16 cellular contexts compared by ENCODE assay signal in genomic region chr2:159867557-159868330, GRCh38. TPM values are rescaled to one million over a fixed set of nuclear protein-coding genes. Genes with fewer than 3 reads are reported as not detected.
DNase-seq lines count a peak whose midpoint lies in the region; FAIRE-seq and TF ChIP-seq lines count a peak whose summit lies in the region.
"Had no signal": no experiment of that assay in that cellular context is flagged by ENCODE, and none has a peak within 500 bp of the region (broad histone marks: within the 10 kb centered on the region; RNA-seq: fewer than 3 reads in every experiment).

No MANE protein-coding gene starts in this region.

- H3K36me3 ChIP-seq in WERI-Rb-1, result no peaks in the 10 kb centered on the region

- no peaks in the 10 kb centered on the region for H3K9me3 ChIP-seq in WERI-Rb-1 (ENCODE audit: severe bottlenecking)

- TF ChIP-seq POLR2A in GM12891 (IDR thresholded peaks at IDR 0.05; ENCODE audit: low read depth, low read length), result no peak

- H3K27me3 ChIP-seq in WERI-Rb-1 (ENCODE audit: insufficient read depth, low read depth, severe bottlenecking), result no peaks in the 10 kb centered on the region

- H3K4me3 ChIP-seq in WERI-Rb-1 (ENCODE audit: low read depth, low read length), result no peak overlapping the region

- FAIRE-seq in GM12891 (lab: Jason Lieb, UNC), result peak; percentile 33

- peak; percentile 51 for DNase-seq in DMS53 (lab: John Stamatoyannopoulos, UW)
- DNase-seq in DMS53 treated with DMSO at 0.1 percent for 48 hours (lab: John Stamatoyannopoulos, UW; ENCODE audit: unreplicated experiment), result no peak
- DNase-seq in GM12891 (ENCODE audit: insufficient read length, low spot score), result no peak
- peak; percentile 74 for DNase-seq in NCI-H2081 treated with DMSO at 0.1 percent for 48 hours (lab: John Stamatoyannopoulos, UW)
- peak; percentile 16 for DNase-seq in WERI-Rb-1
- no peak for DNase-seq in mesenteric fat pad (ENCODE audit: low spot score)
- no peak for DNase-seq in HCEC 1CT
- DNase-seq in SHP77 (lab: John Stamatoyannopoulos, UW), result no peak
- DNase-seq: 8988T, C1 segment of cervical spinal cord, DMS79, MV-4-11, NCI-H187, OCI-M1 had no signal

- H3K27ac ChIP-seq in WERI-Rb-1, result no peak overlapping the region

- no peak for TF ChIP-seq CTCF in WERI-Rb-1 (IDR thresholded peaks at IDR 0.05; ENCODE audit: low read depth, low read length)

TF ChIP-seq in GM12891, 5 proteins besides CTCF, POLR2A, EP300 and RAD21:
- no peak for TF ChIP-seq TAF1 (IDR thresholded peaks at IDR 0.05; ENCODE audit: low read depth, low read length)
- no peak for TF ChIP-seq PAX5 (IDR thresholded peaks at IDR 0.05; ENCODE audit: insufficient read depth, low read length, severe bottlenecking)
- no peak for TF ChIP-seq POLR2AphosphoS5 (IDR thresholded peaks at IDR 0.05; ENCODE audit: low read depth, low read length)
- TF ChIP-seq SPI1 (IDR thresholded peaks at IDR 0.05; ENCODE audit: low read depth, low read length), result no peak
- no peak for TF ChIP-seq POU2F2 (IDR thresholded peaks at IDR 0.05; ENCODE audit: low read depth, low read length)
TF ChIP-seq in GM12891: peak in this region for 0.

RNA-seq across cellular contexts. Expression of gene LY75, which starts 36.8 kb away (rescaled TPM):
- 42.3 TPM for polyA plus RNA-seq in GM12891 (2012; ENCODE audit: low read depth, missing spikeins)
- total RNA-seq in mesenteric fat pad, result 3.0 TPM
- total RNA-seq: G401, SK-MEL-5 had no signal

Comparison
In these comparisons a context has a peak if more than half of its experiments do, and no peak if none do; other contexts are left out.
1. DNase-seq: peak in DMS53 (single experiment), NCI-H2081 treated with DMSO at 0.1 percent for 48 hours (single experiment) and WERI-Rb-1 (single experiment); none in DMS53 treated with DMSO at 0.1 percent for 48 hours (single experiment), GM12891 (single experiment), mesenteric fat pad (single experiment), HCEC 1CT (single experiment) and SHP77 (0 of 2).